ENCODE assay signal across 7 cellular contexts in the genomic region with DNA sequence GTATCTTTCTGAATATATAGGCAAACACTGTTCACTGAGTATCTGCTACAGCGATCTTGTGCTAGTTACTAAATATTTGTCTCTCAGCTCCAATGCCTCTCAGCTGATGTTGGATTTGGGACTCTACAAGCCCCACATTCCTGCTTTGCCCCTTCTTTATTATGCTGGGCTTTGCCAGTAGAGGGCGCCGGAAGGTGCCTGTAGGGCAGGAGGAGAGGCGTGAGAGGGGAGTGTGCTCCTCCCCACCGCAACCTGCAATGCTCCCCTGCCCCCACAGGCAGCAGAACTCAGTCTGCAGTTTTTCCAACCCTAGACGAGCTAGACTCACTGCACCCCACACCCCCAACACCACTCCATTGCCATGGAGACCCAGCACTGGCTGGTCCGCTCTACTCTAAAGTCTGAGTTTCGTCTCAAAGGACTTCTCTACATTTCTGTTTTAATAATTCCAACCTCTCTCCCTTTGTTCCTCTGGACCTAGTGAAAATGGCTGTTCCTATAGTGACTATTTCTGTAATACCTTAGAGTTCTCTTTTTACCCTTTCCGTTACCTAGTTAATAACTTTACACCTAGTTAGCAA.
DNase-seq lines count a peak whose midpoint lies in the region; ATAC-seq, FAIRE-seq and TF ChIP-seq lines count a peak whose summit lies in the region.

No MANE protein-coding gene starts in this region.

- peak; percentile 23 for FAIRE-seq in GM12891 (lab: Jason Lieb, UNC)
- no peak for FAIRE-seq in H54 (lab: Jason Lieb, UNC)

- DNase-seq in GM12891 (ENCODE audit: insufficient read length, low spot score), result peak; percentile 18
- peak; percentile 54 for DNase-seq in H54 (ENCODE audit: insufficient read length, low spot score)
- DNase-seq in NCI-H748 treated with DMSO at 0.1 percent for 48 hours (lab: John Stamatoyannopoulos, UW), result peak; percentile 1
- DNase-seq in foreskin keratinocyte, result no peak
- no peak for DNase-seq in occipital lobe (lab: John Stamatoyannopoulos, UW)
- no peak for DNase-seq in NCI-H774 (lab: John Stamatoyannopoulos, UW)
- no peak for DNase-seq in NCI-H2107 treated with DMSO at 0.1 percent for 48 hours (lab: John Stamatoyannopoulos, UW; ENCODE audit: unreplicated experiment)

- ATAC-seq in foreskin keratinocyte, result peak; percentile 55

- no peak overlapping the region for H3K27ac ChIP-seq in foreskin keratinocyte

- no peaks in the 10 kb centered on the region for H3K4me1 ChIP-seq in foreskin keratinocyte

- no peaks in the 10 kb centered on the region for H3K27me3 ChIP-seq in foreskin keratinocyte

- TF ChIP-seq POLR2A in GM12891 (IDR thresholded peaks at IDR 0.05; ENCODE audit: low read depth, low read length), result no peak
- TF ChIP-seq POLR2A in H54 (IDR thresholded peaks at IDR 0.05; ENCODE audit: low read depth, low read length), result no peak

- TF ChIP-seq CTCF in foreskin keratinocyte (conservative IDR thresholded peaks at IDR 0.05), result peak; percentile 51

TF ChIP-seq in GM12891, 5 proteins besides CTCF, POLR2A, EP300 and RAD21:
- TF ChIP-seq POU2F2 (IDR thresholded peaks at IDR 0.05; ENCODE audit: low read depth, low read length), result no peak
- no peak for TF ChIP-seq PAX5 (IDR thresholded peaks at IDR 0.05; ENCODE audit: insufficient read depth, low read length, severe bottlenecking)
- no peak for TF ChIP-seq SPI1 (IDR thresholded peaks at IDR 0.05; ENCODE audit: low read depth, low read length)
- no peak for TF ChIP-seq TAF1 (IDR thresholded peaks at IDR 0.05; ENCODE audit: low read depth, low read length)
TF ChIP-seq in GM12891: peak in this region for 0.

Comparison
In these comparisons a context has a peak if more than half of its experiments do, and no peak if none do; other contexts are left out.
1. DNase-seq: peak in GM12891 (single experiment), H54 (single experiment) and NCI-H748 treated with DMSO at 0.1 percent for 48 hours (single experiment); none in foreskin keratinocyte (0 of 2), occipital lobe (single experiment), NCI-H774 (single experiment) and NCI-H2107 treated with DMSO at 0.1 percent for 48 hours (single experiment).